Comparison of ENCODE assay signal across 8 cellular contexts in the genomic region with DNA sequence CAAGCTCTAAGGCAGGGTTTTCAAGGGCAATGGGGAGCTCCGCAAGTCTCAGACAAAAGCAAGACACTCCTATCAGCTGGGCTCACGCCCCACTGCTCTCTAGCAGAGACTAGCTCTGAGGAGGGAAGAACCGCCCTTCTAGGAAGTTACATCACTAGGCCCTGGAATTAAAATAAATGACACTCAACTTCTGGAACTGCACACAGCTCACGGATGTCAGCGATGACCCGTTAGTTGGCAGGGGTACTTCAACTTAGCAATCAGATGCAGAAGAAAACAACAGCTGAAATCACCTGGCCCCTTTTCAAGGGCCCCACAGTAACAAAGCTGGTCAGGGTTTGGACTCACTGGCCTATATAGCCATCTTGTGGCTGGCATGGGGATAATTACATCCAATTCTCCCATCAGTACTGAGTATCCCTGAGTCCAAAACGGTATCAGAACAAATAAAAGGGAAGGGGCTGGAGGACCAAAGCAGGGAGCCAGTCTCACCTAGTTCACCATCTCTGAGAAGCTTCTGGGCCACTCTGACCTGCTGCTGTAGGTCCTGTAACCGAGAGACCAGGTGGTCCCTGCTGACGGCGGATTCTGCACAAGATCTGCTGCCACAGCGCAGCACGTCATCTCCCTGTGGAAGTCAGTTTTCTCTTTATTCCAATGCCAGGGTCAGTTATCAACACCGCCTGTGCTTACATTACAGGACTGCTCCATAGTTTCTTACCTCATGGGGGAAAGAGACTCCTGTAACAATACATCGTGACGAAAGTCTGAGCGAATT. TPM values are rescaled to one million over a fixed set of nuclear protein-coding genes. Genes with fewer than 3 reads are reported as not detected.
DNase-seq lines count a peak whose midpoint lies in the region; ATAC-seq and TF ChIP-seq lines count a peak whose summit lies in the region.

No MANE protein-coding gene starts in this region.

- in situ Hi-C loops in brain microvascular endothelial cell (cut with HindIII; ENCODE audit: low pct_ligation_motif_present, low sequenced_read_pairs) = loop anchor here (10.0 kb wide), 1 partner anchor 69 kb away; the partner anchor contains the start of gene TLCD2

- no peak overlapping the region for H3K27ac ChIP-seq in brain microvascular endothelial cell
- H3K27ac ChIP-seq in spleen = peak overlapping the region; percentile 78 to 96 (median 90)

- no peak overlapping the region for H3K4me3 Mint-ChIP-seq in stimulated activated effector memory CD8-positive, alpha-beta T cell treated with anti-CD3 and anti-CD28 coated beads, Interleukin-12 subunit alpha, Interleukin-12 subunit beta, amount 100 ng/mL, for 72 hours

- DNase-seq in NCI-H2107 treated with DMSO at 0.1 percent for 48 hours (lab: John Stamatoyannopoulos, UW; ENCODE audit: unreplicated experiment) (peak; percentile 9), NCI-H2107 (lab: John Stamatoyannopoulos, UW) (no peak), NCI-H2196 (lab: John Stamatoyannopoulos, UW; ENCODE audit: unreplicated experiment) (peak; percentile 60), brain microvascular endothelial cell (peak; percentile 29), iris pigment epithelial cell (ENCODE audit: low read depth) (peak; percentile 79), spleen (peak; percentile 87)
- DNase-seq in stimulated activated effector memory CD8-positive, alpha-beta T cell treated with anti-CD3 and anti-CD28 coated beads, Interleukin-12 subunit alpha, Interleukin-12 subunit beta, amount 100 ng/mL, for 72 hours (ENCODE audit: low spot score in 2 of 2) = no peak
- DNase-seq in activated CD4-positive, alpha-beta T cell treated with anti-CD3 and anti-CD28 coated beads for 4 hours = no peak

- WGBS in spleen, 5 donors = 52 to 66% (median 59%) methylated on average over 16 of the region's 16 CpGs

- H3K36me3 ChIP-seq in brain microvascular endothelial cell (replicated peaks) = peaks cover 10% of the 10 kb centered on the region
- peaks cover 0 to 88% (median 20%) of the 10 kb centered on the region in 6 donors for H3K36me3 ChIP-seq in spleen

- H3K36me3 Mint-ChIP-seq in stimulated activated effector memory CD8-positive, alpha-beta T cell treated with anti-CD3 and anti-CD28 coated beads, Interleukin-12 subunit alpha, Interleukin-12 subunit beta, amount 100 ng/mL, for 72 hours = peaks cover 78% of the 10 kb centered on the region

- peak; percentile 77 for TF ChIP-seq CTCF in brain microvascular endothelial cell (IDR thresholded peaks at IDR 0.05; ENCODE audit: low read depth, low read length, missing control alignments)
- TF ChIP-seq CTCF in spleen (IDR thresholded peaks at IDR 0.05 in 8 of 11, conservative IDR thresholded peaks at IDR 0.05 in 3 of 11) = peak; percentile 42 to 84 (median 65)

- peak in 2 of 3 donors; percentile 16 to 20 for TF ChIP-seq POLR2A in spleen (IDR thresholded peaks at IDR 0.05)

- intact Hi-C loops in spleen (cut with DNase I; ENCODE audit: low total_unique reads) = no loop called here

- no peaks in the 10 kb centered on the region for H3K4me1 Mint-ChIP-seq in stimulated activated effector memory CD8-positive, alpha-beta T cell treated with anti-CD3 and anti-CD28 coated beads, Interleukin-12 subunit alpha, Interleukin-12 subunit beta, amount 100 ng/mL, for 72 hours

- no peak for ATAC-seq in stimulated activated effector memory CD8-positive, alpha-beta T cell treated with anti-CD3 and anti-CD28 coated beads, Interleukin-12 subunit alpha, Interleukin-12 subunit beta, amount 100 ng/mL, for 72 hours

- H3K27ac Mint-ChIP-seq in stimulated activated effector memory CD8-positive, alpha-beta T cell treated with anti-CD3 and anti-CD28 coated beads, Interleukin-12 subunit alpha, Interleukin-12 subunit beta, amount 100 ng/mL, for 72 hours = no peak overlapping the region

- no peak overlapping the region for H3K4me3 ChIP-seq in brain microvascular endothelial cell (ENCODE audit: low read depth, low read length)
- H3K4me3 ChIP-seq in spleen = peak overlapping the region in 3 of 8 donors; percentile 2 to 40 (median 7)

- no peaks in the 10 kb centered on the region for H3K27me3 ChIP-seq in brain microvascular endothelial cell (replicated peaks)
- H3K27me3 ChIP-seq in spleen (replicated peaks in 1 of 7) = no peaks in the 10 kb centered on the region

- H3K4me1 ChIP-seq in spleen = peaks cover 18 to 55% (median 39%) of the 10 kb centered on the region in 6 donors

- no peaks in the 10 kb centered on the region for H3K9me3 Mint-ChIP-seq in stimulated activated effector memory CD8-positive, alpha-beta T cell treated with anti-CD3 and anti-CD28 coated beads, Interleukin-12 subunit alpha, Interleukin-12 subunit beta, amount 100 ng/mL, for 72 hours

- no peaks in the 10 kb centered on the region for H3K9me3 ChIP-seq in spleen

RNA-seq across cellular contexts. Expression of gene SERPINF1, which starts 22.2 kb away (rescaled TPM):
- total RNA-seq in spleen = 100 to 1,000 TPM in 5 of 7 donors, 10 to 100 TPM in 2; 79.8 to 361 (median 192) TPM
- polyA plus RNA-seq in spleen = 100 to 1,000 TPM in 1 of 3 donors, 10 to 100 TPM in 2; 53.5 to 132 (median 99.5) TPM

RNA-seq across cellular contexts. Expression of gene SERPINF2, which starts 41.4 kb away (rescaled TPM):
- 1 to 10 TPM; 1.6 to 7.9 (median 5.0) TPM for total RNA-seq in spleen
- polyA plus RNA-seq in spleen = 1 to 10 TPM; 3.5 to 7.0 (median 4.9) TPM

RNA-seq across cellular contexts. Expression of gene SMYD4, which starts 45.7 kb away (rescaled TPM):
- 10 to 100 TPM; 17.2 to 28.1 (median 23.8) TPM for total RNA-seq in spleen
- polyA plus RNA-seq in spleen = 1 to 10 TPM; 3.8 to 6.1 (median 4.7) TPM

RNA-seq across cellular contexts. Expression of gene RPA1, which starts 45.8 kb away (rescaled TPM):
- total RNA-seq in spleen = 100 to 1,000 TPM in 1 of 7 donors, 10 to 100 TPM in 6; 25.2 to 101 (median 76.1) TPM
- polyA plus RNA-seq in spleen = 10 to 100 TPM; 20.7 to 29.5 (median 24.2) TPM

RNA-seq across cellular contexts. Expression of gene WDR81, which starts 59.5 kb away (rescaled TPM):
- 10 to 100 TPM; 38.2 to 74.7 (median 54.7) TPM for total RNA-seq in spleen
- polyA plus RNA-seq in spleen = 10 to 100 TPM; 16.2 to 41.3 (median 29.3) TPM

Comparison
In these comparisons a context has a peak if more than half of its experiments do, and no peak if none do; other contexts are left out.
1. DNase-seq: peak in NCI-H2107 treated with DMSO at 0.1 percent for 48 hours (single experiment), NCI-H2196 (single experiment), brain microvascular endothelial cell (single experiment), iris pigment epithelial cell (single experiment) and spleen (single experiment); none in NCI-H2107 (single experiment), stimulated activated effector memory CD8-positive, alpha-beta T cell treated with anti-CD3 and anti-CD28 coated beads, Interleukin-12 subunit alpha, Interleukin-12 subunit beta, amount 100 ng/mL, for 72 hours (0 of 2) and activated CD4-positive, alpha-beta T cell treated with anti-CD3 and anti-CD28 coated beads for 4 hours (0 of 2).